In genomic region chr14:86602263-86602662, GRCh38 we compare ENCODE assay signal across 24 cellular contexts.
"Had no signal": no experiment of that assay in that cellular context is flagged by ENCODE, and none has a peak within 500 bp of the region (broad histone marks: within the 10 kb centered on the region; RNA-seq: fewer than 3 reads in every experiment).

No MANE protein-coding gene starts in this region.

- H3K9me3 ChIP-seq: colonic mucosa, esophagus squamous epithelium, gastrocnemius medialis, left lung, lower lobe of right lung had no signal

- ATAC-seq: effector memory CD8-positive, alpha-beta T cell; esophagus mucosa; gastrocnemius medialis; left lung; lower lobe of right lung had no signal

- DNase-seq: cerebellar nuclear complex; colonic mucosa; cortex of kidney; effector CD8-positive, alpha-beta T cell; effector memory CD8-positive, alpha-beta T cell; endodermal cell; erythroblast; esophagus squamous epithelium; foreskin fibroblast; foreskin melanocyte; gastrocnemius medialis; glutamatergic neuron; head of caudate nucleus; hypothalamus; immature natural killer cell; left cardiac atrium; left lung; lower lobe of right lung; mesenchymal stem cell; midbrain; naive B cell had no signal

- H3K4me2 ChIP-seq: hepatocyte had no signal

- H3K27me3 ChIP-seq: colonic mucosa, esophagus squamous epithelium, gastrocnemius medialis, hepatocyte, left lung had no signal

- H3K27ac ChIP-seq: colonic mucosa, epithelial cell of prostate, esophagus squamous epithelium, gastrocnemius medialis, hepatocyte, left lung, lower lobe of right lung had no signal

- H3K4me1 ChIP-seq: colonic mucosa, esophagus squamous epithelium, gastrocnemius medialis, left lung, lower lobe of right lung had no signal

- H3K36me3 ChIP-seq: colonic mucosa, esophagus squamous epithelium, gastrocnemius medialis, left lung, lower lobe of right lung had no signal

- H3K4me3 ChIP-seq: colonic mucosa, esophagus squamous epithelium, gastrocnemius medialis, hepatocyte, left lung, lower lobe of right lung had no signal

- H3K79me2 ChIP-seq: hepatocyte had no signal
